16 cellular contexts compared by ENCODE assay signal in the genomic region with DNA sequence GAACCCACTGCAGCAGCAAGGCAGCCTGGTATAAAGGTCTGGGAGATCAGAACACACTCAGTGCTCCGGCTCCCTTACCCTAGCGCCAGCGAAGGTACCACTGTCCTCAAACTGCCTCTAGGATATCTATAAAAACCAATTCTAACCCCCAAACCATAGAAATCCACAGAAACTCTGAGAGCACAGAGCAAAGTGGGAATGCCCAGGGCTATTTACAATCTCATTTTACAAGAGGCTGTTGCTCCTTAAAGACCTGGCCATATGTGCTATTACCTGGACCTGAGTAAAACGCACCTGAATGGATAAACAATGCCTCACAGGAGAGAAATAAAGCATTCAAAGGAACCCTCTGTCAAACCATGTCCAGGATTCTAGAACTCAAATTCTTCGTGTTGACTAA. TPM values are rescaled to one million over a fixed set of nuclear protein-coding genes. Genes with fewer than 3 reads are reported as not detected.
DNase-seq lines count a peak whose midpoint lies in the region; TF ChIP-seq lines count a peak whose summit lies in the region.
"Had no signal": no experiment of that assay in that cellular context is flagged by ENCODE, and none has a peak within 500 bp of the region (broad histone marks: within the 10 kb centered on the region; RNA-seq: fewer than 3 reads in every experiment).

No MANE protein-coding gene starts in this region.

- no peaks in the 10 kb centered on the region for H3F3A ChIP-seq in Loucy (ENCODE audit: low read depth)

- H3K9me3 ChIP-seq in Loucy (ENCODE audit: insufficient read depth, low read depth, low read length), result no peaks in the 10 kb centered on the region
- H3K9me3 ChIP-seq: lower lobe of right lung, MG63, upper lobe of left lung had no signal

- H3K27me3 Mint-ChIP-seq in activated naive CD8-positive, alpha-beta T cell, result no peaks in the 10 kb centered on the region
- no peaks in the 10 kb centered on the region for H3K27me3 Mint-ChIP-seq in activated naive CD8-positive, alpha-beta T cell treated with anti-CD3 and anti-CD28 coated beads for 36 hours
- H3K27me3 Mint-ChIP-seq in activated T-helper 2 cell treated with anti-CD3 and anti-CD28 coated beads, Interferon-gamma antibody, Interleukin-2, Interleukin-4, amounts not matched to agents 10 μg/mL and 5 μg/mL and 100 μg/mL, durations not matched to agents 14 hours and 24 hours and 36 hours (ENCODE audit: low read depth), result no peaks in the 10 kb centered on the region
- no peaks in the 10 kb centered on the region for H3K27me3 Mint-ChIP-seq in type B pancreatic cell

- TF ChIP-seq CTCF in Loucy (conservative IDR thresholded peaks at IDR 0.05; ENCODE audit: low read length) (no peak), type B pancreatic cell (conservative IDR thresholded peaks at IDR 0.05) (no peak)

- H3K4me1 Mint-ChIP-seq in activated naive CD8-positive, alpha-beta T cell (ENCODE audit: low read depth), result peaks cover 49% of the 10 kb centered on the region
- H3K4me1 Mint-ChIP-seq in activated naive CD8-positive, alpha-beta T cell treated with anti-CD3 and anti-CD28 coated beads for 36 hours, result peaks cover 35% of the 10 kb centered on the region
- H3K4me1 Mint-ChIP-seq in activated T-helper 2 cell treated with anti-CD3 and anti-CD28 coated beads, Interferon-gamma antibody, Interleukin-2, Interleukin-4, amounts not matched to agents 10 μg/mL and 5 μg/mL and 100 μg/mL, durations not matched to agents 14 hours and 24 hours and 36 hours (ENCODE audit: low read depth), result peaks cover 39% of the 10 kb centered on the region
- H3K4me1 Mint-ChIP-seq in type B pancreatic cell (ENCODE audit: unreplicated experiment), result peaks cover 29% of the 10 kb centered on the region

- no peaks in the 10 kb centered on the region for H3K36me3 ChIP-seq in Loucy (ENCODE audit: insufficient read depth, low read length)
- H3K36me3 ChIP-seq: lower lobe of right lung, upper lobe of left lung had no signal

- peaks cover 60% of the 10 kb centered on the region for H4K20me1 ChIP-seq in Loucy (ENCODE audit: insufficient read depth, low read length, poor library complexity, severe bottlenecking)

- H3K9me3 Mint-ChIP-seq in activated naive CD8-positive, alpha-beta T cell (ENCODE audit: low read depth), result no peaks in the 10 kb centered on the region
- no peaks in the 10 kb centered on the region for H3K9me3 Mint-ChIP-seq in activated naive CD8-positive, alpha-beta T cell treated with anti-CD3 and anti-CD28 coated beads for 36 hours
- no peaks in the 10 kb centered on the region for H3K9me3 Mint-ChIP-seq in activated T-helper 2 cell treated with anti-CD3 and anti-CD28 coated beads, Interferon-gamma antibody, Interleukin-2, Interleukin-4, amounts not matched to agents 10 μg/mL and 5 μg/mL and 100 μg/mL, durations not matched to agents 14 hours and 24 hours and 36 hours
- H3K9me3 Mint-ChIP-seq in type B pancreatic cell, result no peaks in the 10 kb centered on the region

- DNase-seq in activated naive CD8-positive, alpha-beta T cell treated with anti-CD3 and anti-CD28 coated beads for 36 hours, result no peak
- no peak for DNase-seq in activated T-helper 2 cell treated with anti-CD3 and anti-CD28 coated beads, Interferon-gamma antibody, Interleukin-2, Interleukin-4, amounts not matched to agents 10 μg/mL and 5 μg/mL and 100 μg/mL, durations not matched to agents 14 hours and 24 hours and 36 hours (ENCODE audit: low spot score)
- no peak for DNase-seq in type B pancreatic cell (ENCODE audit: extremely low spot score, unreplicated experiment)
- DNase-seq in glomerular visceral epithelial cell (ENCODE audit: extremely low spot score), result no peak
- DNase-seq in DMS153 treated with DMSO at 0.1 percent for 48 hours (lab: John Stamatoyannopoulos, UW; ENCODE audit: unreplicated experiment), result no peak
- DNase-seq in amygdala (lab: John Stamatoyannopoulos, UW), result no peak
- DNase-seq: activated CD4-positive, alpha-beta T cell treated with anti-CD3 and anti-CD28 coated beads for 1 hour; foreskin keratinocyte; hippocampal formation; lower lobe of right lung; MG63; NCI-H1417 treated with DMSO at 0.1 percent for 48 hours; nucleus accumbens; upper lobe of left lung had no signal

- peaks cover 5% of the 10 kb centered on the region for H3K36me3 Mint-ChIP-seq in activated naive CD8-positive, alpha-beta T cell
- peaks cover 13% of the 10 kb centered on the region for H3K36me3 Mint-ChIP-seq in activated naive CD8-positive, alpha-beta T cell treated with anti-CD3 and anti-CD28 coated beads for 36 hours
- peaks cover 19% of the 10 kb centered on the region for H3K36me3 Mint-ChIP-seq in activated T-helper 2 cell treated with anti-CD3 and anti-CD28 coated beads, Interferon-gamma antibody, Interleukin-2, Interleukin-4, amounts not matched to agents 10 μg/mL and 5 μg/mL and 100 μg/mL, durations not matched to agents 14 hours and 24 hours and 36 hours (ENCODE audit: low read depth)
- peaks cover 4% of the 10 kb centered on the region for H3K36me3 Mint-ChIP-seq in type B pancreatic cell

- peaks cover 71% of the 10 kb centered on the region for H3K4me1 ChIP-seq in Loucy (ENCODE audit: insufficient read depth, low read length, poor library complexity, severe bottlenecking)

- H3K9ac ChIP-seq in Loucy (ENCODE audit: low read depth, low read length, poor library complexity, severe bottlenecking), result peak overlapping the region; percentile 90

- no peak overlapping the region for H3K4me3 Mint-ChIP-seq in activated naive CD8-positive, alpha-beta T cell
- no peak overlapping the region for H3K4me3 Mint-ChIP-seq in activated naive CD8-positive, alpha-beta T cell treated with anti-CD3 and anti-CD28 coated beads for 36 hours
- H3K4me3 Mint-ChIP-seq in activated T-helper 2 cell treated with anti-CD3 and anti-CD28 coated beads, Interferon-gamma antibody, Interleukin-2, Interleukin-4, amounts not matched to agents 10 μg/mL and 5 μg/mL and 100 μg/mL, durations not matched to agents 14 hours and 24 hours and 36 hours (ENCODE audit: low read depth), result peak overlapping the region; percentile 22
- H3K4me3 Mint-ChIP-seq in type B pancreatic cell, result peak overlapping the region; percentile 52

- intact Hi-C loops in activated T-helper 2 cell treated with anti-CD3 and anti-CD28 coated beads, Interferon-gamma antibody, Interleukin-2, Interleukin-4, amounts not matched to agents 10 μg/mL and 5 μg/mL and 100 μg/mL, durations not matched to agents 14 hours and 24 hours and 36 hours (cut with micrococcal nuclease), result loop anchor here (10.0 kb wide), 1 partner anchor 862 kb away; no protein-coding TSS in a partner anchor

- H3K27me3 ChIP-seq in Loucy (ENCODE audit: insufficient read depth, low read length, poor library complexity, severe bottlenecking), result no peaks in the 10 kb centered on the region
- H3K27me3 ChIP-seq: foreskin keratinocyte, MG63, upper lobe of left lung had no signal

- H3K9me2 ChIP-seq in Loucy (replicated peaks; ENCODE audit: low read depth, low read length), result no peaks in the 10 kb centered on the region

- H3K79me2 ChIP-seq in Loucy (ENCODE audit: insufficient read depth, low read length), result peaks cover 86% of the 10 kb centered on the region

- peak overlapping the region; percentile 89 for H3K4me2 ChIP-seq in Loucy (ENCODE audit: low read depth, low read length, poor library complexity, severe bottlenecking)

- H3K4me3 ChIP-seq in Loucy (ENCODE audit: low read length, poor library complexity, severe bottlenecking), result peak overlapping the region; percentile 94
- H3K4me3 ChIP-seq: lower lobe of right lung, MG63, upper lobe of left lung had no signal

- H3K27ac Mint-ChIP-seq in activated naive CD8-positive, alpha-beta T cell, result peak overlapping the region; percentile 76
- H3K27ac Mint-ChIP-seq in activated naive CD8-positive, alpha-beta T cell treated with anti-CD3 and anti-CD28 coated beads for 36 hours, result no peak overlapping the region
- peak overlapping the region; percentile 93 for H3K27ac Mint-ChIP-seq in activated T-helper 2 cell treated with anti-CD3 and anti-CD28 coated beads, Interferon-gamma antibody, Interleukin-2, Interleukin-4, amounts not matched to agents 10 μg/mL and 5 μg/mL and 100 μg/mL, durations not matched to agents 14 hours and 24 hours and 36 hours
- H3K27ac Mint-ChIP-seq in type B pancreatic cell, result no peak overlapping the region

- H2AFZ ChIP-seq in Loucy (ENCODE audit: low read length), result no peak overlapping the region

RNA-seq across cellular contexts. Expression of a gene that starts 4.3 kb away (rescaled TPM):
- 10 to 100 TPM; 27.0 to 27.1 TPM for total RNA-seq in activated naive CD8-positive, alpha-beta T cell treated with anti-CD3 and anti-CD28 coated beads for 36 hours
- total RNA-seq in activated T-helper 2 cell treated with anti-CD3 and anti-CD28 coated beads, Interferon-gamma antibody, Interleukin-2, Interleukin-4, amounts not matched to agents 10 μg/mL and 5 μg/mL and 100 μg/mL, durations not matched to agents 14 hours and 24 hours and 36 hours, result 46.0 and 46.3 TPM in 2 replicates
- total RNA-seq in type B pancreatic cell (ENCODE audit: low replicate concordance), result 22.0 and 26.2 TPM in 2 replicates

Comparison
In these comparisons a context has a peak if more than half of its experiments do, and no peak if none do; other contexts are left out.
1. H3K27ac Mint-ChIP-seq: peak in activated naive CD8-positive, alpha-beta T cell (single experiment) and activated T-helper 2 cell treated with anti-CD3 and anti-CD28 coated beads, Interferon-gamma antibody, Interleukin-2, Interleukin-4, amounts not matched to agents 10 μg/mL and 5 μg/mL and 100 μg/mL, durations not matched to agents 14 hours and 24 hours and 36 hours (single experiment); none in activated naive CD8-positive, alpha-beta T cell treated with anti-CD3 and anti-CD28 coated beads for 36 hours (single experiment) and type B pancreatic cell (single experiment).
2. H3K4me3 Mint-ChIP-seq: peak in activated T-helper 2 cell treated with anti-CD3 and anti-CD28 coated beads, Interferon-gamma antibody, Interleukin-2, Interleukin-4, amounts not matched to agents 10 μg/mL and 5 μg/mL and 100 μg/mL, durations not matched to agents 14 hours and 24 hours and 36 hours (single experiment) and type B pancreatic cell (single experiment); none in activated naive CD8-positive, alpha-beta T cell (single experiment) and activated naive CD8-positive, alpha-beta T cell treated with anti-CD3 and anti-CD28 coated beads for 36 hours (single experiment).